1 cellular context compared by ENCODE assay signal in the genomic region with DNA sequence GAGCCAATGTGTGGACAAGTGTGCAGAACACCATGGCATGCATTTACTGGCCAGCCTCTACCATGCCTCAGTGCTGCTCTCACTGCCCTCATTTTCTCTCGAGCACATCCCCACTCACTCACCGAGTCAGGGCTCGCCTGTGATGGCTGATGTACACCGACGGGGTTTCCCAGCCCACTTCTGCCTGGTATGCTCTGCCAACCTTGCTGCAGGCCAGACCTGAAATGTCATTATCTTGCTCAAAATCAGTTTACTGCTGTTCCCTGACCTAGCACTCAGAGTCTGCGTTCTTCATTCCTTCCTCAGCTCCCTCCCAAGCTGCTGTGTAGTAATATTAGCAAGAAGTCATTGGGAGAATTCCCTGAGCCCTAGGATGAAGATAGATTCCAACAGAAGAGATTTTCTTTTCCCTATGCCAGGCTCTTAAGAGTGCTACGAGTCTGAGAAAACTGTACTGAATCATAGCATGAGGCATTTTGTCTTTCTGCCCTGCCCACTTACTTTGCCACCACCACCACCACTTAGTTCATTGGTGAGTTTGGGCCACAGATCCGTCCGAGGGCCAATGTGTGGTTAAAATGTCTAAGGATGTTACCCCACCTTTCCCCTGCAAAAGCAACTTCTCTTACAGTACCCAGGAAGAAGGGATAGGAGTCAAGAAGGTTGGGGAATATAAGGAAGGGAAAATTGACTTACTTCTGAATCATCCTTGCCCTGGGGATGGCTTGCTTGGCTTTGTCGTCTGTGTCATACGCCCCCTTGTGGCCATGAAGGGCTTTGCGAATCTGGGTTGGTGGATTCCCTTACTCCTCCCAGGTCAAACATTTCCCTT.
TF ChIP-seq lines count a peak whose summit lies in the region.

No MANE protein-coding gene starts in this region.

TF ChIP-seq in K562, 482 proteins besides CTCF, POLR2A, EP300 and RAD21 (continues in another document):
- peak; percentile 49; the same call in 1 of the 2 replicates for TF ChIP-seq SMC3 (conservative IDR thresholded peaks at IDR 0.05; ENCODE audit: insufficient read depth, low read depth, low read length)
- TF ChIP-seq, protein P1, sequence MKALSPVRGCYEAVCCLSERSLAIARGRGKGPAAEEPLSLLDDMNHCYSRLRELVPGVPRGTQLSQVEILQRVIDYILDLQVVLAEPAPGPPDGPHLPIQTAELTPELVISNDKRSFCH (CRISPR knock-in tag; IDR thresholded peaks at IDR 0.05) = no peak
- TF ChIP-seq, protein P1 (tag; IDR thresholded peaks at IDR 0.05) = no peak
- TF ChIP-seq NR3C1 (CRISPR knock-in tag; IDR thresholded peaks at IDR 0.05) = no peak
- TF ChIP-seq RCOR1 (IDR thresholded peaks at IDR 0.05; ENCODE audit: borderline replicate concordance in 1 of 2, low read depth in 2 of 2, low read length in 2 of 2) = 0 out of 4 replicates have a peak, but pooled peaks of 1 of the 2 experiments have one; percentile 33
- TF ChIP-seq TRIM24 (IDR thresholded peaks at IDR 0.05) = no peak
- TF ChIP-seq, protein P2, sequence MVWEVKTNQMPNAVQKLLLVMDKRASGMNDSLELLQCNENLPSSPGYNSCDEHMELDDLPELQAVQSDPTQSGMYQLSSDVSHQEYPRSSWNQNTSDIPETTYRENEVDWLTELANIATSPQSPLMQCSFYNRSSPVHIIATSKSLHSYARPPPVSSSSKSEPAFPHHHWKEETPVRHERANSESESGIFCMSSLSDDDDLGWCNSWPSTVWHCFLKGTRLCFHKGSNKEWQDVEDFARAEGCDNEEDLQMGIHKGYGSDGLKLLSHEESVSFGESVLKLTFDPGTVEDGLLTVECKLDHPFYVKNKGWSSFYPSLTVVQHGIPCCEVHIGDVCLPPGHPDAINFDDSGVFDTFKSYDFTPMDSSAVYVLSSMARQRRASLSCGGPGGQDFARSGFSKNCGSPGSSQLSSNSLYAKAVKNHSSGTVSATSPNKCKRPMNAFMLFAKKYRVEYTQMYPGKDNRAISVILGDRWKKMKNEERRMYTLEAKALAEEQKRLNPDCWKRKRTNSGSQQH (CRISPR knock-in tag; IDR thresholded peaks at IDR 0.05) = no peak
- TF ChIP-seq L3MBTL2 (IDR thresholded peaks at IDR 0.05) = no peak
- TF ChIP-seq RAD51 (IDR thresholded peaks at IDR 0.05; ENCODE audit: borderline replicate concordance, low read depth) = no peak
- TF ChIP-seq SREBF1 (IDR thresholded peaks at IDR 0.05; ENCODE audit: borderline replicate concordance, low read depth, low read length) = no peak
- TF ChIP-seq, protein P3, sequence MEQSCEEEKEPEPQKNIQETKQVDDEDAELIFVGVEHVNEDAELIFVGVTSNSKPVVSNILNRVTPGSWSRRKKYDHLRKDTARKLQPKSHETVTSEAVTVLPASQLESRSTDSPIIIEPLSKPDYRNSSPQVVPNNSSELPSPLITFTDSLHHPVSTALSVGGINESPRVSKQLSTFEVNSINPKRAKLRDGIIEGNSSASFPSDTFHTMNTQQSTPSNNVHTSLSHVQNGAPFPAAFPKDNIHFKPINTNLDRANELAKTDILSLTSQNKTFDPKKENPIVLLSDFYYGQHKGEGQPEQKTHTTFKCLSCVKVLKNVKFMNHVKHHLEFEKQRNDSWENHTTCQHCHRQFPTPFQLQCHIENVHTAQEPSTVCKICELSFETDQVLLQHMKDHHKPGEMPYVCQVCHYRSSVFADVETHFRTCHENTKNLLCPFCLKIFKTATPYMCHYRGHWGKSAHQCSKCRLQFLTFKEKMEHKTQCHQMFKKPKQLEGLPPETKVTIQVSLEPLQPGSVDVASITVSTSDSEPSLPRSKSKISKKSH (CRISPR knock-in tag; IDR thresholded peaks at IDR 0.05) = no peak
- no peak for TF ChIP-seq SMARCA5 (IDR thresholded peaks at IDR 0.05)
- no peak for TF ChIP-seq PPARD (CRISPR knock-in tag; IDR thresholded peaks at IDR 0.05)
- TF ChIP-seq MEF2D (tag; conservative IDR thresholded peaks at IDR 0.05; ENCODE audit: low read depth) = no peak
- 0 out of 2 replicates have a peak, but pooled peaks have one; percentile 41 for TF ChIP-seq XRCC5 (IDR thresholded peaks at IDR 0.05; ENCODE audit: low read depth, low read length)
- TF ChIP-seq CBX3 (IDR thresholded peaks at IDR 0.05; ENCODE audit: borderline replicate concordance in 1 of 2, low read length in 2 of 2) = no peak
- no peak for TF ChIP-seq ZFP30 (CRISPR knock-in tag; IDR thresholded peaks at IDR 0.05; ENCODE audit: borderline replicate concordance)
- no peak for TF ChIP-seq ZNF695 (CRISPR knock-in tag; IDR thresholded peaks at IDR 0.05)
- TF ChIP-seq ZNF778 (CRISPR knock-in tag; IDR thresholded peaks at IDR 0.05) = no peak
- no peak for TF ChIP-seq ZSCAN29 (IDR thresholded peaks at IDR 0.05)
- TF ChIP-seq, protein P4, sequence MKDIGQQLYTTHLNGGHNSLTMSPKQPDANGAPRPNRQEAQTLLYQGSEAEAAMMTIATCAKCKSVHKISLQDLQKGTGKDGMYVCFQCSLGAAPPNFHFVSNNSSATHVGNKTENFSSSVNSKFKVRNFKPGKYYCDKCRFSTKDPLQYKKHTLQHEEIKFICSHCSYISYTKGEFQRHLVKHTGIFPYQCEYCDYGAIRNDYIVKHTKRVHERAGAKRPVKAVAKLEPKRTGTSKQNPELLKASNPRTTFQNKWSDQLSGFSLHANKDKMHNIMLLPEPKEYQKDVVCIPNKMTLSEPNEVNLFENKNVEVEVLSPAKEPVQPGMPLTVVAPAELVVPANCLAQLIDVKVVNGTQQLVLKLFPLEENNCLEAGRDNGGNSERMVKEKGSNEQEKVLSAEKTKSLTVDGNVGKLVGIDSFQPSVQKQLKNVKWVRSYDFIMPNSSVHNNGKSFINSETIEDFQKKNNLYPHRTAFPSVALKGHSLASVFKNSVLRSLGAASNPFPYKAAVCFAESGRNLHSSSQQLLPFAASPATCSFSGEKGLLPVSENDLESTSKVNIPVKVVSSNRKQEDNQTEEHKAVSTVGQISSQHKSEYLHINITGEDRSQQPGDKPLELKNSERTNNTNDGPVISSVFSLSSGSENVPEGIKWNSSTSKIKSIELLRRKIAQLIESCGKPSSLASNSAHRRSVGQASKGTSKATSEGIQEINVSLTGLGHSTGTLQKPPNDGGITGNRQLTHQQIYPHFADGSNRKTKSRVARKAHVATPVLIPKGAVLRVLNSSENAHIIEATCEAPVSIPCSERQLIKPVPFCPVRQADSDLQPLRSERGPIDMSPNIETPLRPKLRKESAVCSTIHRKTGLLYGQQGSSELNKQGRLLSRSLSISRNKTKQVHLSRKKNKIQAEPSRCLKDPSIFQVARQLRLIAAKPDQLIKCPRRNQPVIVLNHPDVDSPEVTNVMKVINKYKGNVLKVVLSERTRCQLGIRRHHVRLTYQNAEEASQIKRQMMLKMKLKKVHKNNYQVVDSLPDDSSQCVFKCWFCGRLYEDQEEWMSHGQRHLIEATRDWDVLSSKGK (CRISPR knock-in tag; IDR thresholded peaks at IDR 0.05) = no peak
- no peak for TF ChIP-seq ZNF224 (CRISPR knock-in tag; IDR thresholded peaks at IDR 0.05)
- TF ChIP-seq MCM7 (IDR thresholded peaks at IDR 0.05) = no peak
- TF ChIP-seq TEAD2 (tag; IDR thresholded peaks at IDR 0.05) = no peak
- TF ChIP-seq, protein P5, sequence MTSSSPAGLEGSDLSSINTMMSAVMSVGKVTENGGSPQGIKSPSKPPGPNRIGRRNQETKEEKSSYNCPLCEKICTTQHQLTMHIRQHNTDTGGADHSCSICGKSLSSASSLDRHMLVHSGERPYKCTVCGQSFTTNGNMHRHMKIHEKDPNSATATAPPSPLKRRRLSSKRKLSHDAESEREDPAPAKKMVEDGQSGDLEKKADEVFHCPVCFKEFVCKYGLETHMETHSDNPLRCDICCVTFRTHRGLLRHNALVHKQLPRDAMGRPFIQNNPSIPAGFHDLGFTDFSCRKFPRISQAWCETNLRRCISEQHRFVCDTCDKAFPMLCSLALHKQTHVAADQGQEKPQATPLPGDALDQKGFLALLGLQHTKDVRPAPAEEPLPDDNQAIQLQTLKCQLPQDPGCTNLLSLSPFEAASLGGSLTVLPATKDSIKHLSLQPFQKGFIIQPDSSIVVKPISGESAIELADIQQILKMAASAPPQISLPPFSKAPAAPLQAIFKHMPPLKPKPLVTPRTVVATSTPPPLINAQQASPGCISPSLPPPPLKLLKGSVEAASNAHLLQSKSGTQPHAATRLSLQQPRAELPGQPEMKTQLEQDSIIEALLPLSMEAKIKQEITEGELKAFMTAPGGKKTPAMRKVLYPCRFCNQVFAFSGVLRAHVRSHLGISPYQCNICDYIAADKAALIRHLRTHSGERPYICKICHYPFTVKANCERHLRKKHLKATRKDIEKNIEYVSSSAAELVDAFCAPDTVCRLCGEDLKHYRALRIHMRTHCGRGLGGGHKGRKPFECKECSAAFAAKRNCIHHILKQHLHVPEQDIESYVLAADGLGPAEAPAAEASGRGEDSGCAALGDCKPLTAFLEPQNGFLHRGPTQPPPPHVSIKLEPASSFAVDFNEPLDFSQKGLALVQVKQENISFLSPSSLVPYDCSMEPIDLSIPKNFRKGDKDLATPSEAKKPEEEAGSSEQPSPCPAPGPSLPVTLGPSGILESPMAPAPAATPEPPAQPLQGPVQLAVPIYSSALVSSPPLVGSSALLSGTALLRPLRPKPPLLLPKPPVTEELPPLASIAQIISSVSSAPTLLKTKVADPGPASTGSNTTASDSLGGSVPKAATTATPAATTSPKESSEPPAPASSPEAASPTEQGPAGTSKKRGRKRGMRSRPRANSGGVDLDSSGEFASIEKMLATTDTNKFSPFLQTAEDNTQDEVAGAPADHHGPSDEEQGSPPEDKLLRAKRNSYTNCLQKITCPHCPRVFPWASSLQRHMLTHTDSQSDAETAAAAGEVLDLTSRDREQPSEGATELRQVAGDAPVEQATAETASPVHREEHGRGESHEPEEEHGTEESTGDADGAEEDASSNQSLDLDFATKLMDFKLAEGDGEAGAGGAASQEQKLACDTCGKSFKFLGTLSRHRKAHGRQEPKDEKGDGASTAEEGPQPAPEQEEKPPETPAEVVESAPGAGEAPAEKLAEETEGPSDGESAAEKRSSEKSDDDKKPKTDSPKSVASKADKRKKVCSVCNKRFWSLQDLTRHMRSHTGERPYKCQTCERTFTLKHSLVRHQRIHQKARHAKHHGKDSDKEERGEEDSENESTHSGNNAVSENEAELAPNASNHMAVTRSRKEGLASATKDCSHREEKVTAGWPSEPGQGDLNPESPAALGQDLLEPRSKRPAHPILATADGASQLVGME (CRISPR knock-in tag; IDR thresholded peaks at IDR 0.05) = no peak
- TF ChIP-seq ZNF764 (CRISPR knock-in tag; IDR thresholded peaks at IDR 0.05; ENCODE audit: low read depth) = no peak
- TF ChIP-seq, protein P6, sequence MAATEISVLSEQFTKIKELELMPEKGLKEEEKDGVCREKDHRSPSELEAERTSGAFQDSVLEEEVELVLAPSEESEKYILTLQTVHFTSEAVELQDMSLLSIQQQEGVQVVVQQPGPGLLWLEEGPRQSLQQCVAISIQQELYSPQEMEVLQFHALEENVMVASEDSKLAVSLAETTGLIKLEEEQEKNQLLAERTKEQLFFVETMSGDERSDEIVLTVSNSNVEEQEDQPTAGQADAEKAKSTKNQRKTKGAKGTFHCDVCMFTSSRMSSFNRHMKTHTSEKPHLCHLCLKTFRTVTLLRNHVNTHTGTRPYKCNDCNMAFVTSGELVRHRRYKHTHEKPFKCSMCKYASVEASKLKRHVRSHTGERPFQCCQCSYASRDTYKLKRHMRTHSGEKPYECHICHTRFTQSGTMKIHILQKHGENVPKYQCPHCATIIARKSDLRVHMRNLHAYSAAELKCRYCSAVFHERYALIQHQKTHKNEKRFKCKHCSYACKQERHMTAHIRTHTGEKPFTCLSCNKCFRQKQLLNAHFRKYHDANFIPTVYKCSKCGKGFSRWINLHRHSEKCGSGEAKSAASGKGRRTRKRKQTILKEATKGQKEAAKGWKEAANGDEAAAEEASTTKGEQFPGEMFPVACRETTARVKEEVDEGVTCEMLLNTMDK (IDR thresholded peaks at IDR 0.05; ENCODE audit: borderline replicate concordance, insufficient read depth, low read depth, low read length, poor library complexity, severe bottlenecking) = peak; percentile 65
- TF ChIP-seq KLF13 (tag; IDR thresholded peaks at IDR 0.05; ENCODE audit: borderline replicate concordance, low read depth) = no peak
- no peak for TF ChIP-seq ZC3H4 (CRISPR knock-in tag; IDR thresholded peaks at IDR 0.05; ENCODE audit: borderline replicate concordance)
- 0 out of 2 replicates have a peak, but pooled peaks have one; percentile 29 for TF ChIP-seq JUND (IDR thresholded peaks at IDR 0.05; ENCODE audit: borderline replicate concordance, low read depth, low read length)
- no peak for TF ChIP-seq JUND (tag; IDR thresholded peaks at IDR 0.05; ENCODE audit: borderline replicate concordance, low read depth, low read length)
- TF ChIP-seq, protein P7, sequence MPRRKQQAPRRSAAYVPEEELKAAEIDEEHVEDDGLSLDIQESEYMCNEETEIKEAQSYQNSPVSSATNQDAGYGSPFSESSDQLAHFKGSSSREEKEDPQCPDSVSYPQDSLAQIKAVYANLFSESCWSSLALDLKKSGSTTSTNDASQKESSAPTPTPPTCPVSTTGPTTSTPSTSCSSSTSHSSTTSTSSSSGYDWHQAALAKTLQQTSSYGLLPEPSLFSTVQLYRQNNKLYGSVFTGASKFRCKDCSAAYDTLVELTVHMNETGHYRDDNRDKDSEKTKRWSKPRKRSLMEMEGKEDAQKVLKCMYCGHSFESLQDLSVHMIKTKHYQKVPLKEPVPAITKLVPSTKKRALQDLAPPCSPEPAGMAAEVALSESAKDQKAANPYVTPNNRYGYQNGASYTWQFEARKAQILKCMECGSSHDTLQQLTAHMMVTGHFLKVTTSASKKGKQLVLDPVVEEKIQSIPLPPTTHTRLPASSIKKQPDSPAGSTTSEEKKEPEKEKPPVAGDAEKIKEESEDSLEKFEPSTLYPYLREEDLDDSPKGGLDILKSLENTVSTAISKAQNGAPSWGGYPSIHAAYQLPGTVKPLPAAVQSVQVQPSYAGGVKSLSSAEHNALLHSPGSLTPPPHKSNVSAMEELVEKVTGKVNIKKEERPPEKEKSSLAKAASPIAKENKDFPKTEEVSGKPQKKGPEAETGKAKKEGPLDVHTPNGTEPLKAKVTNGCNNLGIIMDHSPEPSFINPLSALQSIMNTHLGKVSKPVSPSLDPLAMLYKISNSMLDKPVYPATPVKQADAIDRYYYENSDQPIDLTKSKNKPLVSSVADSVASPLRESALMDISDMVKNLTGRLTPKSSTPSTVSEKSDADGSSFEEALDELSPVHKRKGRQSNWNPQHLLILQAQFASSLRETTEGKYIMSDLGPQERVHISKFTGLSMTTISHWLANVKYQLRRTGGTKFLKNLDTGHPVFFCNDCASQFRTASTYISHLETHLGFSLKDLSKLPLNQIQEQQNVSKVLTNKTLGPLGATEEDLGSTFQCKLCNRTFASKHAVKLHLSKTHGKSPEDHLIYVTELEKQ (CRISPR knock-in tag; IDR thresholded peaks at IDR 0.05) = no peak
- TF ChIP-seq ZNF124 (CRISPR knock-in tag; IDR thresholded peaks at IDR 0.05) = no peak
- no peak for TF ChIP-seq PRMT5 (CRISPR knock-in tag; IDR thresholded peaks at IDR 0.05)
- no peak for TF ChIP-seq KDM2B (CRISPR knock-in tag; IDR thresholded peaks at IDR 0.05)
- no peak for TF ChIP-seq SRF (CRISPR knock-in tag; IDR thresholded peaks at IDR 0.05)
- no peak for TF ChIP-seq YBX1 (IDR thresholded peaks at IDR 0.05)
- TF ChIP-seq ZBED1 (IDR thresholded peaks at IDR 0.05) = no peak
- no peak for TF ChIP-seq TAF9B (IDR thresholded peaks at IDR 0.05; ENCODE audit: partially characterized antibody)
- no peak for TF ChIP-seq TEAD1 (CRISPR knock-in tag; IDR thresholded peaks at IDR 0.05)
